In genomic region chr17:50613596-50613995, GRCh38 we compare ENCODE assay signal across 24 cellular contexts. TPM values are rescaled to one million over a fixed set of nuclear protein-coding genes. Genes with fewer than 3 reads are reported as not detected.
DNase-seq lines count a peak whose midpoint lies in the region; ATAC-seq, FAIRE-seq and TF ChIP-seq lines count a peak whose summit lies in the region.
"Had no signal": no experiment of that assay in that cellular context is flagged by ENCODE, and none has a peak within 500 bp of the region (broad histone marks: within the 10 kb centered on the region; RNA-seq: fewer than 3 reads in every experiment).

No MANE protein-coding gene starts in this region.

- TF ChIP-seq CTCF in 22Rv1 (IDR thresholded peaks at IDR 0.05) (peak; percentile 25; the same call in 1 of the 2 replicates), D721Med (IDR thresholded peaks at IDR 0.05; ENCODE audit: insufficient read depth, missing control alignments) (peak; percentile 63), WERI-Rb-1 (IDR thresholded peaks at IDR 0.05; ENCODE audit: low read depth, low read length) (peak; percentile 42; the same call in 1 of the 2 replicates), foreskin keratinocyte (conservative IDR thresholded peaks at IDR 0.05) (no peak)

- no peak for FAIRE-seq in D721Med (lab: Jason Lieb, UNC)
- FAIRE-seq: frontal cortex, GM12891 had no signal

- no peak overlapping the region for H3K27ac ChIP-seq in 22Rv1
- peak overlapping the region; percentile 83 for H3K27ac ChIP-seq in WERI-Rb-1
- H3K27ac ChIP-seq in foreskin keratinocyte: no peak overlapping the region
- H3K27ac ChIP-seq: ascending aorta, coronary artery, left lung, sigmoid colon had no signal

- H3K4me1 ChIP-seq in foreskin keratinocyte: no peaks in the 10 kb centered on the region
- H3K4me1 ChIP-seq: ascending aorta, left lung, sigmoid colon had no signal

- peaks cover 43% of the 10 kb centered on the region for H3K36me3 ChIP-seq in WERI-Rb-1
- H3K36me3 ChIP-seq: ascending aorta, left lung, sigmoid colon had no signal

- no peak overlapping the region for H3K4me3 ChIP-seq in WERI-Rb-1 (ENCODE audit: low read depth, low read length)
- H3K4me3 ChIP-seq: ascending aorta, coronary artery, left lung, sigmoid colon had no signal

- H3K27me3 ChIP-seq in WERI-Rb-1 (ENCODE audit: insufficient read depth, low read depth, severe bottlenecking) (no peaks in the 10 kb centered on the region), foreskin keratinocyte (peaks cover 23% of the 10 kb centered on the region)
- H3K27me3 ChIP-seq: ascending aorta had no signal

- no peak for DNase-seq in D721Med (ENCODE audit: insufficient read length, low spot score)
- DNase-seq in WERI-Rb-1: peak; percentile 68
- DNase-seq in iPS-NIHi11 (ENCODE audit: low spot score): peak; percentile 64
- no peak for DNase-seq in foreskin keratinocyte
- no peak for DNase-seq in stimulated activated naive CD4-positive, alpha-beta T cell (lab: John Stamatoyannopoulos, UW)
- DNase-seq: activated CD4-positive, alpha-beta T cell treated with anti-CD3 and anti-CD28 coated beads, Interleukin-2, amount 50 U/mL, for 48 hours; activated naive CD4-positive, alpha-beta T cell treated with anti-CD3 and anti-CD28 coated beads, Interleukin-2, amount 50 U/mL, for 16 hours; activated T-cell treated with anti-CD3 and anti-CD28 coated beads, Interleukin-2, amount 50 U/mL, for 24 hours; GDM1; NCI-H1105; NCI-H2171; sigmoid colon; stimulated activated CD4-positive, alpha-beta T cell treated with anti-CD3 and anti-CD28 coated beads, Interleukin-1b, Interleukin-23, amount 100 ng/mL, for 48 hours; stimulated activated naive CD8-positive, alpha-beta T cell treated with anti-CD3 and anti-CD28 coated beads, Interleukin-15, amount 100 ng/mL, for 72 hours; trophoblast cell had no signal

- no peaks in the 10 kb centered on the region for H3K9me3 ChIP-seq in WERI-Rb-1 (ENCODE audit: severe bottlenecking)
- H3K9me3 ChIP-seq: ascending aorta, left lung, sigmoid colon had no signal

- ATAC-seq in HG03432 (IDR thresholded peaks at IDR 0.05; ENCODE audit: unreplicated experiment) (no peak), HG03039 (IDR thresholded peaks at IDR 0.05; ENCODE audit: unreplicated experiment) (no peak), foreskin keratinocyte (no peak)
- ATAC-seq: left lung; Panc1; stimulated activated naive CD8-positive, alpha-beta T cell treated with anti-CD3 and anti-CD28 coated beads, Interleukin-15, amount 100 ng/mL, for 72 hours had no signal

RNA-seq across cellular contexts. Expression of gene ABCC3, which starts 21.1 kb away (rescaled TPM):
- total RNA-seq in foreskin keratinocyte: 22.5 and 28.4 TPM in 2 replicates
- 19.7 and 24.1 TPM in 2 replicates for polyA plus RNA-seq in foreskin keratinocyte
- total RNA-seq: frontal cortex had no signal

RNA-seq across cellular contexts. Expression of gene CACNA1G, which starts 53.1 kb away (rescaled TPM):
- 0.20 and 0.28 TPM in 2 replicates for total RNA-seq in foreskin keratinocyte
- 0.07 and 0.18 TPM in 2 replicates for polyA plus RNA-seq in foreskin keratinocyte

Comparison
In these comparisons a context has a peak if more than half of its experiments do, and no peak if none do; other contexts are left out.
1. DNase-seq: peak in WERI-Rb-1 (single experiment) and iPS-NIHi11 (single experiment); none in D721Med (single experiment), foreskin keratinocyte (0 of 2) and stimulated activated naive CD4-positive, alpha-beta T cell (0 of 6).